Comparison of ENCODE assay signal across 26 cellular contexts in the genomic region with DNA sequence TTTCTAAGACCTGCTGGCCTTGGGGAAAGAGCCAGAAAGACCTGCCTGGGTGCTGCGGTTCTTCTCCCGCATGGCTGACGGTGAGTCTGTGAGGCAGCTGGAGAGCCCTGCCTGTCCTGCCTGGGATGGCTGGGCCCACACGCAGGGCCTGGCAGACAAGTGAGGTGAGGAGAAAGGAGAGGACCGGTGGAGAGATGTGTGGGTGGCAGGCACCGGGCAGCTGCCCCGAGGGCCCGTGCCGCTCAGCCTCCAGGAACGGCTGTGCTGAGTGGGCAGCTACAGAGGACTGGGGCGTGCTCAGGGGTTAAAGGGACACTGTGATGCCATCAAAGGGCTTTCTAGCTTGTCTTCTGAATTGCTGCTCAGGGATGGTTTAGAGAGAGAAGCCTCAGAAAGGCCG.
"Had no signal": no experiment of that assay in that cellular context is flagged by ENCODE, and none has a peak within 500 bp of the region (broad histone marks: within the 10 kb centered on the region; RNA-seq: fewer than 3 reads in every experiment).

No MANE protein-coding gene starts in this region.

- H3K36me3 ChIP-seq: breast epithelium, ovary had no signal

- DNase-seq: activated CD4-positive, alpha-beta T cell treated with anti-CD3 and anti-CD28 coated beads for 1 hour; activated CD4-positive, alpha-beta T cell treated with anti-CD3 and anti-CD28 coated beads, Interleukin-2, amount 50 U/mL, for 1 hour; activated naive CD4-positive, alpha-beta T cell; activated T-cell treated with anti-CD3 and anti-CD28 coated beads, Interleukin-2, amount 50 U/mL, for 1 hour; adrenal gland; cerebellar nuclear complex; cortex of kidney; endodermal cell; heart right ventricle; left colon; mesenchymal stem cell; naive B cell; stimulated activated CD4-positive, alpha-beta T cell treated with anti-CD3 and anti-CD28 coated beads, Interleukin-12 subunit alpha, Interleukin-12 subunit beta, amount 100 ng/mL, for 4 hours; stimulated activated CD4-positive, alpha-beta T cell treated with anti-CD3 and anti-CD28 coated beads, Interleukin-4, amount 100 ng/mL, for 4 hours; T-helper 1 cell; tibial artery had no signal

- H3K9me3 Mint-ChIP-seq: activated T-helper 2 cell treated with anti-CD3 and anti-CD28 coated beads, Interferon-gamma antibody, Interleukin-2, Interleukin-4, amounts not matched to agents 10 μg/mL and 5 μg/mL and 100 μg/mL, durations not matched to agents 14 hours and 24 hours and 36 hours; endodermal cell; naive B cell; stimulated activated naive CD8-positive, alpha-beta T cell treated with anti-CD3 and anti-CD28 coated beads, Interleukin-15, Interleukin-2, amounts not matched to agents 100 ng/mL and 50 ng/mL, for 24 hours had no signal

- H3K4me3 ChIP-seq: adrenal gland, ascending aorta, breast epithelium, heart right ventricle, mucosa of descending colon, ovary, prostate gland, right atrium auricular region, tibial artery had no signal

- H3K36me3 Mint-ChIP-seq: activated naive CD8-positive, alpha-beta T cell had no signal

- H3K27me3 ChIP-seq: adrenal gland, ascending aorta, breast epithelium, heart right ventricle, ovary, right atrium auricular region, tibial artery had no signal

- H3K27me3 Mint-ChIP-seq: activated naive CD8-positive, alpha-beta T cell; naive B cell; stimulated activated naive CD8-positive, alpha-beta T cell treated with anti-CD3 and anti-CD28 coated beads, Interleukin-15, Interleukin-2, amounts not matched to agents 100 ng/mL and 50 ng/mL, for 24 hours had no signal

- H3K9me3 ChIP-seq: adrenal gland, ascending aorta, breast epithelium, heart right ventricle, mucosa of descending colon, ovary, prostate gland, right atrium auricular region, tibial artery had no signal

- H3K4me3 Mint-ChIP-seq: activated naive CD8-positive, alpha-beta T cell; endodermal cell; naive B cell; stimulated activated naive CD8-positive, alpha-beta T cell treated with anti-CD3 and anti-CD28 coated beads, Interleukin-15, Interleukin-2, amounts not matched to agents 100 ng/mL and 50 ng/mL, for 24 hours had no signal

- H3K27ac Mint-ChIP-seq: activated naive CD8-positive, alpha-beta T cell; activated T-helper 2 cell treated with anti-CD3 and anti-CD28 coated beads, Interferon-gamma antibody, Interleukin-2, Interleukin-4, amounts not matched to agents 10 μg/mL and 5 μg/mL and 100 μg/mL, durations not matched to agents 14 hours and 24 hours and 36 hours; stimulated activated naive CD8-positive, alpha-beta T cell treated with anti-CD3 and anti-CD28 coated beads, Interleukin-15, Interleukin-2, amounts not matched to agents 100 ng/mL and 50 ng/mL, for 24 hours had no signal

- H3K4me1 ChIP-seq: ascending aorta had no signal

- H3K27ac ChIP-seq: adrenal gland, ascending aorta, breast epithelium, epithelial cell of prostate, heart right ventricle, ovary, prostate gland, tibial artery had no signal

- H3K4me1 Mint-ChIP-seq: endodermal cell had no signal
